Comparison of ENCODE assay signal across 1 cellular context in the genomic region with DNA sequence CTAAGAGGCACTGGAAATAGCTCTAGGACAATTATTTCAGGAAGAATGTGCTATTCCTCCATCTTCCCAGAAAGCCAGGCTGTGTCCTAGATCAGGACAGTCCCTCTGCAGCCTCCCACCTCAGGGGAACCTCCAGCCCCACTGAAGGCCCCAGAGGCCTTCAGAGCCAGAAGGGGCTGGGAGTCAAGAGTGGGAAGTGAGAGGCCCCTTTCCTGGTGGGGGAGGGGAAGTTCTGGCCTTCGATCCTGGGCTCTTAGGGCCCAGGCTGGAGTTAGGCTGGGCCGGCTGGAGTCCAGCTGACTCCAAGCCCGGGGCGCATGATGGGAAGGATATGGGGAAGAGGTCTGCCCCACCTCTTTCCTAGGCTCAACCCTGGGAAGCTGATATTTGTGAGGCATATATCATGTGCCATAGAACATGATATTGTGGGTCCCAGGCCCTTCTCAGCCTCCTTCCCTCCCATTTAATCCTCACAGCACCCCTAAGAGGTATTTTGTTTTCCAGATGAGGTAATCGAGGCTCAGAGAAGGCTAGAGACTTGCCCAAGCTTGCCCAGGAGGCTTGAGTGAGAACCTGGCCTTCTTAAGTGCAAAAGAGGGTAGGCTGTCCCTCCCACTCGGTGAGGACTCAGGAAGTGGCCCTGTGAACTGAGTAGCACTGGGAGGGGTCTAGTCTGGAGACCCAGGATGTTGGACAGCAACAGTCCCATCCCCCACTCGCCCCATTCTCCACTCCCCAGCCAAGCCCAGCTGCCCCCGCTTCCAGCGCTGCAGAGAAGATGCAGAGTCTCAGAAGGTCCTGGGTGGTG.
TF ChIP-seq lines count a peak whose summit lies in the region.

No MANE protein-coding gene starts in this region.

TF ChIP-seq in HCT116, 20 proteins besides CTCF, POLR2A, EP300 and RAD21 (continued from another document):
- no peak for TF ChIP-seq ZBTB33 (IDR thresholded peaks at IDR 0.05; ENCODE audit: extremely low read depth, insufficient replicate concordance, low read length)
- no peak for TF ChIP-seq JUND (IDR thresholded peaks at IDR 0.05)
- TF ChIP-seq, protein P1, sequence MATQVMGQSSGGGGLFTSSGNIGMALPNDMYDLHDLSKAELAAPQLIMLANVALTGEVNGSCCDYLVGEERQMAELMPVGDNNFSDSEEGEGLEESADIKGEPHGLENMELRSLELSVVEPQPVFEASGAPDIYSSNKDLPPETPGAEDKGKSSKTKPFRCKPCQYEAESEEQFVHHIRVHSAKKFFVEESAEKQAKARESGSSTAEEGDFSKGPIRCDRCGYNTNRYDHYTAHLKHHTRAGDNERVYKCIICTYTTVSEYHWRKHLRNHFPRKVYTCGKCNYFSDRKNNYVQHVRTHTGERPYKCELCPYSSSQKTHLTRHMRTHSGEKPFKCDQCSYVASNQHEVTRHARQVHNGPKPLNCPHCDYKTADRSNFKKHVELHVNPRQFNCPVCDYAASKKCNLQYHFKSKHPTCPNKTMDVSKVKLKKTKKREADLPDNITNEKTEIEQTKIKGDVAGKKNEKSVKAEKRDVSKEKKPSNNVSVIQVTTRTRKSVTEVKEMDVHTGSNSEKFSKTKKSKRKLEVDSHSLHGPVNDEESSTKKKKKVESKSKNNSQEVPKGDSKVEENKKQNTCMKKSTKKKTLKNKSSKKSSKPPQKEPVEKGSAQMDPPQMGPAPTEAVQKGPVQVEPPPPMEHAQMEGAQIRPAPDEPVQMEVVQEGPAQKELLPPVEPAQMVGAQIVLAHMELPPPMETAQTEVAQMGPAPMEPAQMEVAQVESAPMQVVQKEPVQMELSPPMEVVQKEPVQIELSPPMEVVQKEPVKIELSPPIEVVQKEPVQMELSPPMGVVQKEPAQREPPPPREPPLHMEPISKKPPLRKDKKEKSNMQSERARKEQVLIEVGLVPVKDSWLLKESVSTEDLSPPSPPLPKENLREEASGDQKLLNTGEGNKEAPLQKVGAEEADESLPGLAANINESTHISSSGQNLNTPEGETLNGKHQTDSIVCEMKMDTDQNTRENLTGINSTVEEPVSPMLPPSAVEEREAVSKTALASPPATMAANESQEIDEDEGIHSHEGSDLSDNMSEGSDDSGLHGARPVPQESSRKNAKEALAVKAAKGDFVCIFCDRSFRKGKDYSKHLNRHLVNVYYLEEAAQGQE (IDR thresholded peaks at IDR 0.05; ENCODE audit: low read depth): no peak
- TF ChIP-seq ELF1 (IDR thresholded peaks at IDR 0.05; ENCODE audit: borderline replicate concordance, low read depth): no peak
- TF ChIP-seq POLR2AphosphoS5 (IDR thresholded peaks at IDR 0.05; ENCODE audit: low read depth, low read length): no peak
- no peak for TF ChIP-seq TCF7L2 (IDR thresholded peaks at IDR 0.05; ENCODE audit: borderline replicate concordance, extremely low read depth, insufficient read depth, insufficient read length)
- TF ChIP-seq FOSL1 (IDR thresholded peaks at IDR 0.05; ENCODE audit: low read depth): no peak
- no peak for TF ChIP-seq SP1 (IDR thresholded peaks at IDR 0.05; ENCODE audit: low read depth)
- TF ChIP-seq EGR1 (IDR thresholded peaks at IDR 0.05; ENCODE audit: low read depth): no peak
- TF ChIP-seq, protein P2, sequence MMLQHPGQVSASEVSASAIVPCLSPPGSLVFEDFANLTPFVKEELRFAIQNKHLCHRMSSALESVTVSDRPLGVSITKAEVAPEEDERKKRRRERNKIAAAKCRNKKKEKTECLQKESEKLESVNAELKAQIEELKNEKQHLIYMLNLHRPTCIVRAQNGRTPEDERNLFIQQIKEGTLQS (IDR thresholded peaks at IDR 0.05): no peak
- TF ChIP-seq CEBPB (IDR thresholded peaks at IDR 0.05; ENCODE audit: low read depth): no peak
- TF ChIP-seq YY1 (IDR thresholded peaks at IDR 0.05; ENCODE audit: extremely low read depth, insufficient replicate concordance, low read depth, low read length): no peak
- TF ChIP-seq CBX3 (IDR thresholded peaks at IDR 0.05; ENCODE audit: low read depth): no peak
- no peak for TF ChIP-seq EZH2 (IDR thresholded peaks at IDR 0.05)
